ENCODE assay signal across 16 cellular contexts in genomic region chr10:76429331-76429625, GRCh38.
DNase-seq lines count a peak whose midpoint lies in the region; ATAC-seq, FAIRE-seq and TF ChIP-seq lines count a peak whose summit lies in the region.
"Had no signal": no experiment of that assay in that cellular context is flagged by ENCODE, and none has a peak within 500 bp of the region (broad histone marks: within the 10 kb centered on the region; RNA-seq: fewer than 3 reads in every experiment).

No MANE protein-coding gene starts in this region.

- no peak for FAIRE-seq in GM12891 (lab: Jason Lieb, UNC)

- H3K4me3 ChIP-seq in AG04450 (ENCODE audit: low read depth, low read length) (no peak overlapping the region), esophagus squamous epithelium (peak overlapping the region in 1 of 4 donors; percentile 8), sigmoid colon (peak overlapping the region in 3 of 4 donors; percentile 1 to 36 (median 26))
- H3K4me3 ChIP-seq: left lung had no signal

- H3K4me1 ChIP-seq in esophagus squamous epithelium, result peaks cover 0 to 24% (median 17%) of the 10 kb centered on the region in 3 donors
- peaks cover 0 to 57% (median 49%) of the 10 kb centered on the region in 4 donors for H3K4me1 ChIP-seq in sigmoid colon
- H3K4me1 ChIP-seq: Caco-2 had no signal

- no peak for ATAC-seq in HG03159 (IDR thresholded peaks at IDR 0.05; ENCODE audit: unreplicated experiment)
- no peak for ATAC-seq in HG03442 (IDR thresholded peaks at IDR 0.05; ENCODE audit: unreplicated experiment)
- ATAC-seq: stimulated activated naive B cell treated with anti-CD40 and anti-IgM and Interleukin-4, amounts not matched to agents 10 μg/mL and 1 μg/mL and 100 μg/mL, for 72 hours had no signal

- intact Hi-C loops in esophagus squamous epithelium (cut with DNase I) (no loop called here), sigmoid colon (cut with DNase I) (no loop called here)

- H3K9me3 ChIP-seq in AG04450 (ENCODE audit: control insufficient read depth, insufficient read depth, low read length) (no peaks in the 10 kb centered on the region), esophagus squamous epithelium (no peaks in the 10 kb centered on the region), sigmoid colon (no peaks in the 10 kb centered on the region)
- H3K9me3 ChIP-seq: Caco-2, left lung had no signal

- TF ChIP-seq EP300 in sigmoid colon (IDR thresholded peaks at IDR 0.05), result no peak

- H3K27me3 ChIP-seq in AG04450 (ENCODE audit: control insufficient read depth, insufficient read depth, low read length) (no peaks in the 10 kb centered on the region), esophagus squamous epithelium (no peaks in the 10 kb centered on the region), sigmoid colon (no peaks in the 10 kb centered on the region)
- H3K27me3 ChIP-seq: left lung had no signal

- H3K36me3 ChIP-seq in esophagus squamous epithelium (no peaks in the 10 kb centered on the region), sigmoid colon (no peaks in the 10 kb centered on the region)
- H3K36me3 ChIP-seq: left lung had no signal

- WGBS in esophagus squamous epithelium, 2 donors, result 69 to 73% methylated on average over 7 of the region's 7 CpGs
- WGBS in sigmoid colon, 2 donors, result 80 to 94% methylated on average over 7 of the region's 7 CpGs

- no peak for TF ChIP-seq CTCF in AG04450 (IDR thresholded peaks at IDR 0.05; ENCODE audit: low read depth, low read length)
- TF ChIP-seq CTCF in esophagus squamous epithelium (IDR thresholded peaks at IDR 0.05), result no peak
- TF ChIP-seq CTCF in sigmoid colon (IDR thresholded peaks at IDR 0.05), result no peak

- CTCF ChIA-PET in AG04450 (lab: Charles Lee), result interaction anchor here (0.7 kb wide), 1 partner anchor 351 kb away, joined by 3 read pairs; no protein-coding TSS in a partner anchor

- no peak for DNase-seq in AG04450 (ENCODE audit: low read depth, low spot score)
- DNase-seq in NCI-H2227 treated with DMSO at 0.1 percent for 48 hours (lab: John Stamatoyannopoulos, UW), result peak; percentile 47
- no peak for DNase-seq in esophagus squamous epithelium (lab: John Stamatoyannopoulos, UW)
- no peak for DNase-seq in sigmoid colon
- no peak for DNase-seq in T-helper 2 cell
- DNase-seq in GM12891 (ENCODE audit: insufficient read length, low spot score), result no peak
- DNase-seq: activated CD4-positive, alpha-beta memory T cell treated with anti-CD3 and anti-CD28 coated beads for 36 hours; activated naive CD8-positive, alpha-beta T cell treated with anti-CD3 and anti-CD28 coated beads, Interleukin-2, amount 10 ng/mL, durations not matched to agents 7 days and 5 days; Caco-2; caudate nucleus; left lung; naive B cell; NCI-H187; stimulated activated naive B cell treated with anti-CD40 and anti-IgM and Interleukin-4, amounts not matched to agents 10 μg/mL and 1 μg/mL and 100 μg/mL, for 72 hours had no signal

- POLR2A ChIA-PET in AG04450 (lab: Yijun Ruan, JAX), result interaction anchor here (0.7 kb wide), 1 partner anchor 17 kb away, joined by 5 read pairs; no protein-coding TSS in a partner anchor

- TF ChIP-seq POLR2A in esophagus squamous epithelium (IDR thresholded peaks at IDR 0.05) (no peak), sigmoid colon (IDR thresholded peaks at IDR 0.05) (no peak), GM12891 (IDR thresholded peaks at IDR 0.05; ENCODE audit: low read depth, low read length) (no peak)

- H3K27ac ChIP-seq in AG04450 (ENCODE audit: low read depth, low read length), result peak overlapping the region; percentile 41
- peak overlapping the region in 3 of 4 donors; percentile 36 to 68 (median 67) for H3K27ac ChIP-seq in esophagus squamous epithelium
- peak overlapping the region; percentile 78 to 82 (median 80) for H3K27ac ChIP-seq in sigmoid colon

TF ChIP-seq in GM12891, 5 proteins besides CTCF, POLR2A, EP300 and RAD21:
- no peak for TF ChIP-seq POU2F2 (IDR thresholded peaks at IDR 0.05; ENCODE audit: low read depth, low read length)
- no peak for TF ChIP-seq POLR2AphosphoS5 (IDR thresholded peaks at IDR 0.05; ENCODE audit: low read depth, low read length)
- TF ChIP-seq TAF1 (IDR thresholded peaks at IDR 0.05; ENCODE audit: low read depth, low read length), result no peak
- no peak for TF ChIP-seq SPI1 (IDR thresholded peaks at IDR 0.05; ENCODE audit: low read depth, low read length)
- no peak for TF ChIP-seq PAX5 (IDR thresholded peaks at IDR 0.05; ENCODE audit: insufficient read depth, low read length, severe bottlenecking)
